In the genomic region with DNA sequence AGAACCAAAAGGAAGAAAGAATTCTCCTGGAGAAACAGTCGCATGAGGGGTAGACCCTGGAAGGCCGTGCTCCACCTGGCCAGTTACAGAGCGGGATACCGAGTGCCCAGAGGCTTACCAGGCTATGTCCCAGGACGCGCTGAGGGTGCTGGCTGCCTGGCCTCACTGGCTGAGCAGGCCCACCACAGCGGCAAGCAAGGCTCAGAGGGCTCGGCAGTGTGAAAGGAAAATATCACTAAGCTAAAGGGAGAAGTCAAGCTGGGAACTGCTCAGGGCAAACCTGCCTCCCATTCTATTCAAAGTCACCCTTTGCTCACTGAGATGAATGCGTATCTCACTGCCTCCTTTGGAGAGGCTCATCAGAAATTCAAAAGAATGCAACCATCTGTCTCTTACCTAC, we compare ENCODE assay signal across 18 cellular contexts. TPM values are rescaled to one million over a fixed set of nuclear protein-coding genes. Genes with fewer than 3 reads are reported as not detected.
DNase-seq lines count a peak whose midpoint lies in the region; ATAC-seq and TF ChIP-seq lines count a peak whose summit lies in the region.
"Had no signal": no experiment of that assay in that cellular context is flagged by ENCODE, and none has a peak within 500 bp of the region (broad histone marks: within the 10 kb centered on the region; RNA-seq: fewer than 3 reads in every experiment).

No MANE protein-coding gene starts in this region.

- H3K4me3 Mint-ChIP-seq in GM23338 (peak overlapping the region; percentile 43), endodermal cell (peak overlapping the region; percentile 41), nephron progenitor cell (peak overlapping the region; percentile 65)
- H3K4me3 Mint-ChIP-seq in activated T-helper 2 cell treated with anti-CD3 and anti-CD28 coated beads, Interferon-gamma antibody, Interleukin-2, Interleukin-4, amounts not matched to agents 10 μg/mL and 5 μg/mL and 100 μg/mL, durations not matched to agents 14 hours and 24 hours and 36 hours (ENCODE audit: low read depth): no peak overlapping the region

- peaks cover 6% of the 10 kb centered on the region; the same call in 1 of the 2 replicates for H3F3A ChIP-seq in GM23338 (replicated peaks; ENCODE audit: low read depth)

- H3K27ac Mint-ChIP-seq in GM23338 (no peak overlapping the region), endodermal cell (peak overlapping the region; percentile 95), nephron progenitor cell (no peak overlapping the region)
- H3K27ac Mint-ChIP-seq in activated T-helper 2 cell treated with anti-CD3 and anti-CD28 coated beads, Interferon-gamma antibody, Interleukin-2, Interleukin-4, amounts not matched to agents 10 μg/mL and 5 μg/mL and 100 μg/mL, durations not matched to agents 14 hours and 24 hours and 36 hours: no peak overlapping the region

- H3K9me3 ChIP-seq in HUES6 (ENCODE audit: control insufficient read depth, insufficient read depth, low read depth, low read length): no peaks in the 10 kb centered on the region
- H3K9me3 ChIP-seq in endodermal cell (ENCODE audit: control insufficient read depth, low read length): no peaks in the 10 kb centered on the region
- H3K9me3 ChIP-seq: SJSA1 had no signal

- peaks cover 98% of the 10 kb centered on the region for H3K27me3 ChIP-seq in GM23338 (ENCODE audit: insufficient read depth)
- peaks cover 91% of the 10 kb centered on the region for H3K27me3 ChIP-seq in HUES6 (ENCODE audit: control insufficient read depth, insufficient read depth, low read length)
- no peaks in the 10 kb centered on the region for H3K27me3 ChIP-seq in endodermal cell (ENCODE audit: control insufficient read depth, insufficient read depth, low read length, poor library complexity, severe bottlenecking)
- H3K27me3 ChIP-seq: SJSA1 had no signal

- DNase-seq in GM23338 (ENCODE audit: low spot score) (no peak), endodermal cell (peak; percentile 83), nephron progenitor cell (no peak), HuH-7.5 (ENCODE audit: low spot score) (no peak)
- no peak for DNase-seq in effector CD8-positive, alpha-beta T cell (lab: John Stamatoyannopoulos, UW)
- no peak for DNase-seq in activated T-helper 2 cell treated with anti-CD3 and anti-CD28 coated beads, Interferon-gamma antibody, Interleukin-2, Interleukin-4, amounts not matched to agents 10 μg/mL and 5 μg/mL and 100 μg/mL, durations not matched to agents 14 hours and 24 hours and 36 hours (ENCODE audit: low spot score)
- DNase-seq: C1 segment of cervical spinal cord, GDM1, HCEC 1CT, KG1, MV-4-11, NCI-H1694 treated with DMSO at 0.1 percent for 48 hours, NCI-H2227 treated with DMSO at 0.1 percent for 48 hours, NCI-H524 treated with DMSO at 0.1 percent for 48 hours, SW 1271 had no signal

- H3K27me3 Mint-ChIP-seq in GM23338 (ENCODE audit: insufficient read depth, low read depth, poor library complexity) (peaks cover 100% of the 10 kb centered on the region), endodermal cell (ENCODE audit: insufficient read depth) (peaks cover 85% of the 10 kb centered on the region), nephron progenitor cell (ENCODE audit: low read depth, poor library complexity) (peaks cover 5% of the 10 kb centered on the region)
- H3K27me3 Mint-ChIP-seq in activated T-helper 2 cell treated with anti-CD3 and anti-CD28 coated beads, Interferon-gamma antibody, Interleukin-2, Interleukin-4, amounts not matched to agents 10 μg/mL and 5 μg/mL and 100 μg/mL, durations not matched to agents 14 hours and 24 hours and 36 hours (ENCODE audit: low read depth): no peaks in the 10 kb centered on the region

- H3K36me3 ChIP-seq in GM23338 (ENCODE audit: insufficient read depth) (no peaks in the 10 kb centered on the region), HUES6 (ENCODE audit: control insufficient read depth, insufficient read depth, low read length) (peaks cover 27% of the 10 kb centered on the region), endodermal cell (ENCODE audit: control insufficient read depth, insufficient read depth, low read length) (peaks cover 21% of the 10 kb centered on the region)

- H3K4me2 ChIP-seq in GM23338: peak overlapping the region; percentile 0

- H3K27ac ChIP-seq in GM23338 (ENCODE audit: low read depth) (no peak overlapping the region), HUES6 (ENCODE audit: low read depth, low read length) (no peak overlapping the region), endodermal cell (ENCODE audit: low read depth, low read length) (peak overlapping the region; percentile 22)
- H3K27ac ChIP-seq: SJSA1 had no signal

- peaks cover 22% of the 10 kb centered on the region for H3K4me1 ChIP-seq in GM23338 (ENCODE audit: insufficient read depth)
- peaks cover 22% of the 10 kb centered on the region for H3K4me1 ChIP-seq in HUES6 (ENCODE audit: control insufficient read depth, insufficient read depth, low read length)
- peaks cover 12% of the 10 kb centered on the region for H3K4me1 ChIP-seq in endodermal cell (ENCODE audit: control insufficient read depth, insufficient read depth, low read length)
- H3K4me1 ChIP-seq: SJSA1 had no signal

- intact Hi-C loops in activated T-helper 2 cell treated with anti-CD3 and anti-CD28 coated beads, Interferon-gamma antibody, Interleukin-2, Interleukin-4, amounts not matched to agents 10 μg/mL and 5 μg/mL and 100 μg/mL, durations not matched to agents 14 hours and 24 hours and 36 hours (cut with micrococcal nuclease): no loop called here

- no peaks in the 10 kb centered on the region for H3K9me2 ChIP-seq in GM23338 (ENCODE audit: insufficient read depth)

- H3K9ac ChIP-seq in HUES6 (ENCODE audit: low read length) (peak overlapping the region; percentile 9), endodermal cell (ENCODE audit: extremely low read depth, low read length, poor library complexity, severe bottlenecking) (peak overlapping the region; percentile 51)

- peaks cover 31% of the 10 kb centered on the region for H4K20me1 ChIP-seq in GM23338 (replicated peaks; ENCODE audit: insufficient read depth)

- H2AFZ ChIP-seq in GM23338: no peak overlapping the region

- no peaks in the 10 kb centered on the region for H3K9me3 Mint-ChIP-seq in GM23338
- H3K9me3 Mint-ChIP-seq in endodermal cell: no peaks in the 10 kb centered on the region
- no peaks in the 10 kb centered on the region for H3K9me3 Mint-ChIP-seq in nephron progenitor cell
- H3K9me3 Mint-ChIP-seq in activated T-helper 2 cell treated with anti-CD3 and anti-CD28 coated beads, Interferon-gamma antibody, Interleukin-2, Interleukin-4, amounts not matched to agents 10 μg/mL and 5 μg/mL and 100 μg/mL, durations not matched to agents 14 hours and 24 hours and 36 hours: no peaks in the 10 kb centered on the region

- 17 to 19% methylated on average over 9 of the region's 9 CpGs for WGBS in endodermal cell (ENCODE audit: insufficient coverage in 1 of 2, insufficient read length in 1 of 2), 2 experiments

- H3K4me3 ChIP-seq in GM23338 (no peak overlapping the region), HUES6 (ENCODE audit: low read depth, low read length) (peak overlapping the region; percentile 13; the same call in 1 of the 2 replicates), endodermal cell (ENCODE audit: low read length) (peak overlapping the region; percentile 71)
- H3K4me3 ChIP-seq: SJSA1 had no signal

- TF ChIP-seq CTCF in GM23338 (conservative IDR thresholded peaks at IDR 0.05; ENCODE audit: low read depth in 2 of 2) (no peak), endodermal cell (conservative IDR thresholded peaks at IDR 0.05) (no peak), nephron progenitor cell (IDR thresholded peaks at IDR 0.05) (no peak)

- H3K36me3 Mint-ChIP-seq in GM23338 (ENCODE audit: low read depth): peaks cover 28% of the 10 kb centered on the region
- H3K36me3 Mint-ChIP-seq in endodermal cell (ENCODE audit: low read depth): peaks cover 59% of the 10 kb centered on the region
- peaks cover 42% of the 10 kb centered on the region for H3K36me3 Mint-ChIP-seq in nephron progenitor cell (ENCODE audit: low read depth)
- H3K36me3 Mint-ChIP-seq in activated T-helper 2 cell treated with anti-CD3 and anti-CD28 coated beads, Interferon-gamma antibody, Interleukin-2, Interleukin-4, amounts not matched to agents 10 μg/mL and 5 μg/mL and 100 μg/mL, durations not matched to agents 14 hours and 24 hours and 36 hours (ENCODE audit: low read depth): peaks cover 12% of the 10 kb centered on the region

- H3K4me1 Mint-ChIP-seq in GM23338: peaks cover 38% of the 10 kb centered on the region
- H3K4me1 Mint-ChIP-seq in endodermal cell: peaks cover 42% of the 10 kb centered on the region
- peaks cover 93% of the 10 kb centered on the region for H3K4me1 Mint-ChIP-seq in nephron progenitor cell
- H3K4me1 Mint-ChIP-seq in activated T-helper 2 cell treated with anti-CD3 and anti-CD28 coated beads, Interferon-gamma antibody, Interleukin-2, Interleukin-4, amounts not matched to agents 10 μg/mL and 5 μg/mL and 100 μg/mL, durations not matched to agents 14 hours and 24 hours and 36 hours (ENCODE audit: low read depth): no peaks in the 10 kb centered on the region

- H3K79me2 ChIP-seq in GM23338 (replicated peaks; ENCODE audit: insufficient read depth): no peaks in the 10 kb centered on the region

- ATAC-seq in GM23338: peak; percentile 57
- no peak for ATAC-seq in HG02938 (IDR thresholded peaks at IDR 0.05; ENCODE audit: unreplicated experiment)

TF ChIP-seq in GM23338, 12 proteins besides CTCF, POLR2A, EP300 and RAD21:
- TF ChIP-seq EZH2phosphoT487 (IDR thresholded peaks at IDR 0.05; ENCODE audit: unreplicated experiment): no peak

RNA-seq across cellular contexts. Expression of gene CCDC57, which starts 37.5 kb away (rescaled TPM):
- total RNA-seq in GM23338 (2014; rRNA removed; shearing (Covaris generic)): 6.7 and 16.3 TPM in 2 replicates
- polyA plus RNA-seq in GM23338 (2016; fragmentation: Nextera tagmentation; extraction: Ambion mirVana): 6.4 and 7.0 TPM in 2 replicates
- total RNA-seq in endodermal cell: 10 to 100 TPM; 61.8 to 82.8 TPM
- polyA plus RNA-seq in endodermal cell (2013, experiment 1 of 2): 25.7 TPM
- 22.9 TPM for polyA plus RNA-seq in endodermal cell (2013, experiment 2 of 2)
- total RNA-seq in activated T-helper 2 cell treated with anti-CD3 and anti-CD28 coated beads, Interferon-gamma antibody, Interleukin-2, Interleukin-4, amounts not matched to agents 10 μg/mL and 5 μg/mL and 100 μg/mL, durations not matched to agents 14 hours and 24 hours and 36 hours: 51.7 and 53.1 TPM in 2 replicates

RNA-seq across cellular contexts. Expression of gene SLC16A3, which starts 53.7 kb away (rescaled TPM):
- 10.6 and 14.4 TPM in 2 replicates for total RNA-seq in GM23338 (2014; rRNA removed; shearing (Covaris generic))
- 2.9 and 3.5 TPM in 2 replicates for polyA plus RNA-seq in GM23338 (2016; fragmentation: Nextera tagmentation; extraction: Ambion mirVana)
- total RNA-seq in endodermal cell: 10 to 100 TPM; 31.8 to 39.7 TPM
- 31.8 TPM for polyA plus RNA-seq in endodermal cell (2013, experiment 1 of 2)
- polyA plus RNA-seq in endodermal cell (2013, experiment 2 of 2): 26.2 TPM
- total RNA-seq in activated T-helper 2 cell treated with anti-CD3 and anti-CD28 coated beads, Interferon-gamma antibody, Interleukin-2, Interleukin-4, amounts not matched to agents 10 μg/mL and 5 μg/mL and 100 μg/mL, durations not matched to agents 14 hours and 24 hours and 36 hours: 187 and 200 TPM in 2 replicates
